ENCODE assay signal across 25 cellular contexts in the genomic region with DNA sequence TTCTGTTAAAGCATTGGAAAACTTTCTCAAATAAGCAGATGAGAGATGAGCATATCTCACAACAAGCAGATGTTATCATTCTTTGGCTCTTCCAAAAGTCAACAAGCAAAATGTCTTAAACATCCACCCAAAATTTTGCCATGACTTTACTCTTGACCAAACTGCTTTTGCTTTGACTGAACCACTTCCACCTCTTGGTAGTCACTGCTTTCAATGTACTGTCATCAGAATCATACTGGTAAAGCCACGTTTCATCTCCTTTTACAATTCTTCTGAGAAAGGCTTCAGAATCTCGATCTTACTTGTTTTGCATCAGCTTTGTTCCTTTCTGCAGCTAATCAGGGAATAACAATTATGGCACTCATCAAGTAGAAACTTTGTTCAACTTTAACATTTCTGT.
"Had no signal": no experiment of that assay in that cellular context is flagged by ENCODE, and none has a peak within 500 bp of the region (broad histone marks: within the 10 kb centered on the region; RNA-seq: fewer than 3 reads in every experiment).

No MANE protein-coding gene starts in this region.

- ATAC-seq: effector memory CD8-positive, alpha-beta T cell; foreskin keratinocyte; left cardiac atrium; lower lobe of right lung; natural killer cell treated with Interleukin-12 subunit alpha and Interleukin-12 subunit beta and Interleukin-15 and Interleukin-18, amount 100 ng/mL, for 72 hours; psoas muscle; right lobe of liver; stimulated activated memory B cell treated with anti-CD40 and anti-IgM and Interleukin-4, amounts not matched to agents 10 μg/mL and 1 μg/mL and 100 μg/mL, for 72 hours had no signal

- H3K27ac ChIP-seq: esophagus squamous epithelium, foreskin keratinocyte, left ventricle myocardium inferior, lower lobe of right lung, neural progenitor cell, parathyroid adenoma, psoas muscle, right lobe of liver, tibial artery, upper lobe of left lung, uterus had no signal

- DNase-seq: effector memory CD8-positive, alpha-beta T cell; esophagus squamous epithelium; immature natural killer cell; kidney; left cardiac atrium; left ventricle myocardium inferior; lower lobe of right lung; mesenchymal stem cell; midbrain; occipital lobe; psoas muscle; retina; right lobe of liver; stimulated activated CD4-positive, alpha-beta T cell treated with anti-CD3 and anti-CD28 coated beads, Interleukin-4, amount 100 ng/mL, for 1 hour; stimulated activated CD8-positive, alpha-beta memory T cell treated with anti-CD3 and anti-CD28 coated beads, Interleukin-4, amount 100 ng/mL, for 48 hours; tibial artery; upper lobe of left lung; uterus had no signal

- H3K36me3 ChIP-seq: esophagus squamous epithelium, left ventricle myocardium inferior, lower lobe of right lung, neural progenitor cell, right lobe of liver, tibial artery, upper lobe of left lung, uterus had no signal

- H3K27me3 ChIP-seq: esophagus squamous epithelium, neural progenitor cell, right lobe of liver, tibial artery, upper lobe of left lung, uterus had no signal

- H3K4me1 ChIP-seq: esophagus squamous epithelium, foreskin keratinocyte, left ventricle myocardium inferior, lower lobe of right lung, neural progenitor cell, parathyroid adenoma, psoas muscle, right lobe of liver, tibial artery, upper lobe of left lung, uterus had no signal

- H3K4me3 Mint-ChIP-seq: dendritic cell treated with granulocyte-macrophage colony-stimulating factor and Interleukin-4, amounts not matched to agents 40 ng/mL and 50 ng/mL, for 4 days; effector memory CD8-positive, alpha-beta T cell; immature natural killer cell; natural killer cell treated with Interleukin-12 subunit alpha and Interleukin-12 subunit beta and Interleukin-15 and Interleukin-18, amount 100 ng/mL, for 72 hours; neural progenitor cell; stimulated activated memory B cell treated with anti-CD40 and anti-IgM and Interleukin-4, amounts not matched to agents 10 μg/mL and 1 μg/mL and 100 μg/mL, for 72 hours; stimulated activated naive CD8-positive, alpha-beta T cell treated with anti-CD3 and anti-CD28 coated beads, Interleukin-15, Interleukin-2, amounts not matched to agents 100 ng/mL and 50 ng/mL, for 24 hours had no signal

- H3K4me3 ChIP-seq: esophagus squamous epithelium, left ventricle myocardium inferior, lower lobe of right lung, neural progenitor cell, psoas muscle, right lobe of liver, tibial artery, upper lobe of left lung, uterus had no signal

- H3K4me2 ChIP-seq: neural progenitor cell had no signal

- H3K27ac Mint-ChIP-seq: dendritic cell treated with granulocyte-macrophage colony-stimulating factor and Interleukin-4, amounts not matched to agents 40 ng/mL and 50 ng/mL, for 4 days; effector memory CD8-positive, alpha-beta T cell; immature natural killer cell; natural killer cell treated with Interleukin-12 subunit alpha and Interleukin-12 subunit beta and Interleukin-15 and Interleukin-18, amount 100 ng/mL, for 72 hours; neural progenitor cell; stimulated activated memory B cell treated with anti-CD40 and anti-IgM and Interleukin-4, amounts not matched to agents 10 μg/mL and 1 μg/mL and 100 μg/mL, for 72 hours; stimulated activated naive CD8-positive, alpha-beta T cell treated with anti-CD3 and anti-CD28 coated beads, Interleukin-15, Interleukin-2, amounts not matched to agents 100 ng/mL and 50 ng/mL, for 24 hours had no signal

- H2AFZ ChIP-seq: neural progenitor cell, parathyroid adenoma had no signal

- H3K9me3 ChIP-seq: esophagus squamous epithelium, left ventricle myocardium inferior, lower lobe of right lung, psoas muscle, right lobe of liver, tibial artery, upper lobe of left lung, uterus had no signal

- H3K4me1 Mint-ChIP-seq: immature natural killer cell; neural progenitor cell; stimulated activated memory B cell treated with anti-CD40 and anti-IgM and Interleukin-4, amounts not matched to agents 10 μg/mL and 1 μg/mL and 100 μg/mL, for 72 hours had no signal

- H3K9me3 Mint-ChIP-seq: effector memory CD8-positive, alpha-beta T cell; natural killer cell treated with Interleukin-12 subunit alpha and Interleukin-12 subunit beta and Interleukin-15 and Interleukin-18, amount 100 ng/mL, for 72 hours; neural progenitor cell; stimulated activated memory B cell treated with anti-CD40 and anti-IgM and Interleukin-4, amounts not matched to agents 10 μg/mL and 1 μg/mL and 100 μg/mL, for 72 hours; stimulated activated naive CD8-positive, alpha-beta T cell treated with anti-CD3 and anti-CD28 coated beads, Interleukin-15, Interleukin-2, amounts not matched to agents 100 ng/mL and 50 ng/mL, for 24 hours had no signal

- H3K36me3 Mint-ChIP-seq: immature natural killer cell; natural killer cell treated with Interleukin-12 subunit alpha and Interleukin-12 subunit beta and Interleukin-15 and Interleukin-18, amount 100 ng/mL, for 72 hours; neural progenitor cell; stimulated activated memory B cell treated with anti-CD40 and anti-IgM and Interleukin-4, amounts not matched to agents 10 μg/mL and 1 μg/mL and 100 μg/mL, for 72 hours had no signal

- H3K79me2 ChIP-seq: parathyroid adenoma had no signal
